In the genomic region with DNA sequence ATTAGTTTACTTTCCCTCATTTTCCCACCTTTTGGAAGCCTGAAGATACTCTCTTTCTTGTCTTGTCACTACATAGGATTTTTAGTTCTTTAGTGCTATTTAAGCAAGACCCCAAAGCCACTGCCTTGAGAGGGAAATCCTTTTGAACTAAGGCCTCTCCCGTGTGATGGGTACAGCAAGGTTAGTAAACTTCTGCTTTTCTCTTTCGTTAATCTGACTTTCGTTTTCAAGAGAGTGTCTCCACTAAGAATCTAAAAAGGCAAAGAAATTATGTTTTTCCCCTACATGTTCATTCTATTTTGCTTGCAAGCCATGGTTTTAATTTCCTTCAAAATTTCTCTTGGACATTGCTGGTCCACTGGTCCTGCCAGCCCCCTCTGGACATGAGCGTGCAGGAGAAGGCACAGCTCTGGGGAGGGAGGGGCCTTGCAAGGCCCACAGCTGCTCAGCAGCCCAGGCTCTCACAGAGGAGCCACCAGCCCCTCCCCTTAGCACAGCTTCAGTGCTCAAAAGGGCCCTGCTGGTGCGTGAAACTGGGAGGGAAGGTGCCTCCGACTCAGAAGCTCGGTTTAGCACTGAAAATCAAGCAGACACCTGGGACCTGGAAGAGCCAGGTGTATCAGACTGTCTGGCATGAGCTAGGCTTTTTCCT, we compare ENCODE assay signal across 8 cellular contexts.
DNase-seq lines count a peak whose midpoint lies in the region; ATAC-seq and TF ChIP-seq lines count a peak whose summit lies in the region.

No MANE protein-coding gene starts in this region.

- peak overlapping the region; percentile 23; the same call in 1 of the 2 replicates for H3K27ac ChIP-seq in KMS-11
- H3K27ac ChIP-seq in gastrocnemius medialis = peak overlapping the region in 3 of 4 donors; percentile 40 to 64 (median 47)

- H3K4me3 ChIP-seq in KMS-11 (IDR thresholded peaks at IDR 0.05; ENCODE audit: insufficient read depth, low read depth, low read length) (peak overlapping the region; percentile 93), gastrocnemius medialis (peak overlapping the region; percentile 19 to 51 (median 29))

- peaks cover 3% of the 10 kb centered on the region for H3K36me3 Mint-ChIP-seq in chondrocyte (ENCODE audit: low read depth)

- H3K36me3 ChIP-seq in KMS-11 (ENCODE audit: insufficient read depth) (no peaks in the 10 kb centered on the region), gastrocnemius medialis (no peaks in the 10 kb centered on the region)

- H4K20me1 ChIP-seq in KMS-11 (ENCODE audit: insufficient read depth) = no peaks in the 10 kb centered on the region

- in situ Hi-C loops in gastrocnemius medialis (cut with MboI; ENCODE audit: low sequenced_read_pairs in 4 of 4) = no loop called here

- peak overlapping the region; percentile 47 for H2AFZ ChIP-seq in KMS-11 (ENCODE audit: low read depth)

- intact Hi-C loops in gastrocnemius medialis (cut with DNase I; ENCODE audit: low total_unique reads) = no loop called here

- H3K27ac Mint-ChIP-seq in chondrocyte (ENCODE audit: unreplicated experiment) = no peak overlapping the region

- DNase-seq in NCI-H2227 (lab: John Stamatoyannopoulos, UW; ENCODE audit: unreplicated experiment) = peak; percentile 52
- no peak for DNase-seq in NCI-H2227 treated with DMSO at 0.1 percent for 48 hours (lab: John Stamatoyannopoulos, UW)
- DNase-seq in activated naive CD4-positive, alpha-beta T cell treated with anti-CD3 and anti-CD28 coated beads, Interleukin-2, amount 50 U/mL, for 16 hours = peak; percentile 22
- DNase-seq in gastrocnemius medialis = peak in 1 of 2 donors; percentile 53
- no peak for DNase-seq in GF-D8 (lab: John Stamatoyannopoulos, UW)
- DNase-seq in chondrocyte (ENCODE audit: low spot score) = no peak

- no peaks in the 10 kb centered on the region for H3K9me3 Mint-ChIP-seq in chondrocyte (ENCODE audit: low read depth)

- H3K4me2 ChIP-seq in KMS-11 = peak overlapping the region; percentile 54

- no peaks in the 10 kb centered on the region for H3K9me3 ChIP-seq in gastrocnemius medialis

- H3K27me3 Mint-ChIP-seq in chondrocyte (ENCODE audit: low read depth) = peaks cover 8% of the 10 kb centered on the region

- H3K4me1 ChIP-seq in KMS-11 (ENCODE audit: low read depth, poor library complexity, severe bottlenecking) (peaks cover 10% of the 10 kb centered on the region), gastrocnemius medialis (peaks cover 1 to 6% of the 10 kb centered on the region in 2 donors)

- no peak overlapping the region for H3K4me3 Mint-ChIP-seq in chondrocyte (ENCODE audit: unreplicated experiment)

- no peak for TF ChIP-seq POLR2A in gastrocnemius medialis (IDR thresholded peaks at IDR 0.05)

- peaks cover 7% of the 10 kb centered on the region for H3K4me1 Mint-ChIP-seq in chondrocyte (ENCODE audit: low read depth)

- no peaks in the 10 kb centered on the region for H3K27me3 ChIP-seq in KMS-11 (ENCODE audit: insufficient read depth, low read depth)
- no peaks in the 10 kb centered on the region for H3K27me3 ChIP-seq in gastrocnemius medialis

- TF ChIP-seq CTCF in KMS-11 (conservative IDR thresholded peaks at IDR 0.05; ENCODE audit: low read depth, low read length) = no peak
- no peak for TF ChIP-seq CTCF in gastrocnemius medialis (IDR thresholded peaks at IDR 0.05 in 4 of 5, conservative IDR thresholded peaks at IDR 0.05 in 1 of 5)
- TF ChIP-seq CTCF in chondrocyte (IDR thresholded peaks at IDR 0.05) = no peak

- ATAC-seq in GM21723 (IDR thresholded peaks at IDR 0.05; ENCODE audit: unreplicated experiment) (peak; percentile 97), gastrocnemius medialis (peak; percentile 58 to 76)

- peak overlapping the region; percentile 16; the same call in 1 of the 2 replicates for H3K9ac ChIP-seq in KMS-11

- H3K79me2 ChIP-seq in KMS-11 (ENCODE audit: insufficient read depth, low read depth) = no peaks in the 10 kb centered on the region

Comparison
In these comparisons a context has a peak if more than half of its experiments do, and no peak if none do; other contexts are left out.
1. DNase-seq: peak in NCI-H2227 (single experiment) and activated naive CD4-positive, alpha-beta T cell treated with anti-CD3 and anti-CD28 coated beads, Interleukin-2, amount 50 U/mL, for 16 hours (single experiment); none in NCI-H2227 treated with DMSO at 0.1 percent for 48 hours (single experiment), GF-D8 (single experiment) and chondrocyte (single experiment).